27 cellular contexts compared by ENCODE assay signal in genomic region chr3:69675773-69676660, GRCh38.
A peak's percentile ranks its signal among the peaks of the same experiment; 100 is the strongest.
DNase-seq lines count a peak whose midpoint lies in the region; ATAC-seq lines count a peak whose summit lies in the region.
"Had no signal": no experiment of that assay in that cellular context is flagged by ENCODE, and none has a peak within 500 bp of the region (broad histone marks: within the 10 kb centered on the region; RNA-seq: fewer than 3 reads in every experiment).

No MANE protein-coding gene starts in this region.

- intact Hi-C loops in sciatic nerve (cut with DNase I): no loop called here

- DNase-seq in DMS 273 (lab: John Stamatoyannopoulos, UW; ENCODE audit: unreplicated experiment) (peak; percentile 15), DMS 273 treated with DMSO at 0.1 percent for 48 hours (lab: John Stamatoyannopoulos, UW) (no peak), RPMI7951 (ENCODE audit: low read depth) (peak; percentile 3), globus pallidus (ENCODE audit: low spot score) (peak; percentile 71), sciatic nerve (ENCODE audit: low spot score) (no peak), T1000 (lab: John Stamatoyannopoulos, UW) (no peak)
- DNase-seq: activated CD4-positive, alpha-beta T cell treated with anti-CD3 and anti-CD28 coated beads, Interleukin-2, amount 10 ng/mL, durations not matched to agents 24 days and 14 days; activated naive CD4-positive, alpha-beta T cell treated with anti-CD3 and anti-CD28 coated beads, Interleukin-2, amount 50 U/mL, for 16 hours; aorta; CD4-positive, CD25-positive, alpha-beta regulatory T cell; central memory CD4-positive, alpha-beta T cell; DMS153; effector CD4-positive, alpha-beta T cell; erythroblast; heart right ventricle; left ventricle myocardium inferior; natural killer cell; NCI-H1092 treated with DMSO at 0.1 percent for 48 hours; NCI-H2171; right lobe of liver; RPMI8226; stimulated activated CD4-positive, alpha-beta T cell treated with anti-CD3 and anti-CD28 coated beads, Interleukin-15, amount 100 ng/mL, for 24 hours; stimulated activated naive CD8-positive, alpha-beta T cell treated with anti-CD3 and anti-CD28 coated beads, Interleukin-15, Interleukin-2, amounts not matched to agents 100 U/mL and 50 U/mL, for 24 hours; WERI-Rb-1 had no signal

- ATAC-seq in sciatic nerve (peak; percentile 68), GM21576 (IDR thresholded peaks at IDR 0.05; ENCODE audit: unreplicated experiment) (no peak), GM18867 (IDR thresholded peaks at IDR 0.05; ENCODE audit: unreplicated experiment) (no peak)
- ATAC-seq: HepG2; natural killer cell; right lobe of liver; stimulated activated naive CD8-positive, alpha-beta T cell treated with anti-CD3 and anti-CD28 coated beads, Interleukin-15, Interleukin-2, amounts not matched to agents 100 U/mL and 50 U/mL, for 24 hours had no signal

Comparison
In these comparisons a context has a peak if more than half of its experiments do, and no peak if none do; other contexts are left out.
1. DNase-seq: peak in DMS 273 (single experiment), RPMI7951 (single experiment) and globus pallidus (single experiment); none in DMS 273 treated with DMSO at 0.1 percent for 48 hours (single experiment), sciatic nerve (single experiment) and T1000 (single experiment).